In the genomic region with DNA sequence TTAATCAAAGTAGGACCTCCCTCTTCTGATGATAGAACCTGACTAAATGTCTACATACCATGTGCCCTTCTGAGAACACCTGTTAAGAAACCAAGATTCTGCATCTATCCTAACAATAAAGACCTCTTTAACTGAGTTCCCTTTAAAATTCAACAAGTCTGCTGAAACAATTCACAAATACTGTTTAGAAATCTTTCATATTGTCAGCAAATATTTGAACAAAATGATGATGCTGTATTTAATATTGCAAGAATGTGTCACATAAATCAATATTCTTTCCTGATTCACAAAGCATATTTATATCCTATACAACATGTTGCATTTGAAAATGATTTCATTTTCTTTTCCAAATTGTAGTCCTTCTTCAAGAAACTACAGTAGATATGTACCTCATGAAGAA, we compare ENCODE assay signal across 1 cellular context.
TF ChIP-seq lines count a peak whose summit lies in the region.

No MANE protein-coding gene starts in this region.

TF ChIP-seq in HepG2, 621 proteins besides CTCF, POLR2A, EP300 and RAD21 (continued from another document):
- TF ChIP-seq, protein P1, sequence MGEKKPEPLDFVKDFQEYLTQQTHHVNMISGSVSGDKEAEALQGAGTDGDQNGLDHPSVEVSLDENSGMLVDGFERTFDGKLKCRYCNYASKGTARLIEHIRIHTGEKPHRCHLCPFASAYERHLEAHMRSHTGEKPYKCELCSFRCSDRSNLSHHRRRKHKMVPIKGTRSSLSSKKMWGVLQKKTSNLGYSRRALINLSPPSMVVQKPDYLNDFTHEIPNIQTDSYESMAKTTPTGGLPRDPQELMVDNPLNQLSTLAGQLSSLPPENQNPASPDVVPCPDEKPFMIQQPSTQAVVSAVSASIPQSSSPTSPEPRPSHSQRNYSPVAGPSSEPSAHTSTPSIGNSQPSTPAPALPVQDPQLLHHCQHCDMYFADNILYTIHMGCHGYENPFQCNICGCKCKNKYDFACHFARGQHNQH (CRISPR knock-in tag; IDR thresholded peaks at IDR 0.05) = no peak
- TF ChIP-seq FOXA3 (CRISPR knock-in tag; IDR thresholded peaks at IDR 0.05) (no peak), ZNF614 (CRISPR knock-in tag; IDR thresholded peaks at IDR 0.05; ENCODE audit: borderline replicate concordance) (no peak), ZNF441 (CRISPR knock-in tag; IDR thresholded peaks at IDR 0.05; ENCODE audit: borderline replicate concordance) (no peak)
